In genomic region chr12:68746572-68747180, GRCh38 we compare ENCODE assay signal across 8 cellular contexts. TPM values are rescaled to one million over a fixed set of nuclear protein-coding genes. Genes with fewer than 3 reads are reported as not detected.
DNase-seq lines count a peak whose midpoint lies in the region; ATAC-seq and TF ChIP-seq lines count a peak whose summit lies in the region.

No MANE protein-coding gene starts in this region.

- TF ChIP-seq CTCF in heart left ventricle (IDR thresholded peaks at IDR 0.05) (no peak), ovary (IDR thresholded peaks at IDR 0.05) (no peak)

- peak overlapping the region; percentile 88 for H3K9ac ChIP-seq in adipocyte (ENCODE audit: low read length)

- H3K27ac ChIP-seq in heart left ventricle (peak overlapping the region in 11 of 12 donors; percentile 46 to 84 (median 80)), ovary (no peak overlapping the region)

- intact Hi-C loops in heart left ventricle (cut with DNase I) = loop anchor here in 9 of 10 donors (1.0 to 10.0 kb wide), 7 partner anchors 41 to 498 kb away; partner anchors contain the start of gene MDM2 (in 7 of the 9)
- intact Hi-C loops in ovary (cut with DNase I) = loop anchor here in 1 of 4 donors (10.0 kb wide), 1 partner anchor 58 kb away; the partner anchor contains the start of gene MDM2

- ATAC-seq in GM21447 (IDR thresholded peaks at IDR 0.05; ENCODE audit: unreplicated experiment) = peak; percentile 44
- peak; percentile 50 to 68 (median 64) for ATAC-seq in heart left ventricle

- no peak for TF ChIP-seq EP300 in ovary (IDR thresholded peaks at IDR 0.05)

- H3K4me1 ChIP-seq in adipocyte (ENCODE audit: control insufficient read depth, insufficient read depth, low read length) (peaks cover 19% of the 10 kb centered on the region), heart left ventricle (peaks cover 0 to 26% (median 11%) of the 10 kb centered on the region in 12 donors), ovary (ENCODE audit: insufficient read depth) (peaks cover 1% of the 10 kb centered on the region)

- TF ChIP-seq POLR2A in heart left ventricle (IDR thresholded peaks at IDR 0.05) = no peak
- no peak for TF ChIP-seq POLR2A in ovary (IDR thresholded peaks at IDR 0.05)

- H3K27me3 ChIP-seq in adipocyte (replicated peaks; ENCODE audit: control insufficient read depth, insufficient read depth, low read length) (no peaks in the 10 kb centered on the region), heart left ventricle (no peaks in the 10 kb centered on the region), ovary (no peaks in the 10 kb centered on the region)

- peak overlapping the region; percentile 88 for H3K4me3 ChIP-seq in adipocyte (ENCODE audit: low read length)
- peak overlapping the region; percentile 40 to 92 (median 79) for H3K4me3 ChIP-seq in heart left ventricle
- peak overlapping the region; percentile 63 for H3K4me3 ChIP-seq in ovary

- 5 to 10% (median 7%) methylated on average over 15 of the region's 15 CpGs for WGBS in heart left ventricle, 4 donors
- WGBS in ovary, 3 donors = 2 to 6% (median 2%) methylated on average over 15 of the region's 15 CpGs

- H3K36me3 ChIP-seq in adipocyte (ENCODE audit: control insufficient read depth, insufficient read depth, low read length, severe bottlenecking) (peaks cover 4% of the 10 kb centered on the region), heart left ventricle (peaks cover 0 to 29% (median 16%) of the 10 kb centered on the region in 9 donors), ovary (no peaks in the 10 kb centered on the region)

- H3K9me3 ChIP-seq in adipocyte (ENCODE audit: control insufficient read depth, low read length) = no peaks in the 10 kb centered on the region
- no peaks in the 10 kb centered on the region for H3K9me3 ChIP-seq in heart left ventricle
- no peaks in the 10 kb centered on the region for H3K9me3 ChIP-seq in ovary

- DNase-seq in DMS53 (lab: John Stamatoyannopoulos, UW) (peak; percentile 73), HT1080 (ENCODE audit: low read depth) (peak; percentile 79), SHP77 treated with DMSO at 0.1 percent for 48 hours (lab: John Stamatoyannopoulos, UW) (peak; percentile 30), adipocyte (ENCODE audit: low read depth) (peak; percentile 79), heart left ventricle (peak; percentile 48 to 69 (median 50)), ovary (peak; percentile 55 to 75 (median 60)), GDM1 (lab: John Stamatoyannopoulos, UW) (no peak)

RNA-seq across cellular contexts. Expression of gene SLC35E3, which starts 0.7 kb away (rescaled TPM):
- total RNA-seq in HT1080 (2014; rRNA removed; shearing (Covaris generic)) = 5.9 and 6.1 TPM in 2 replicates
- polyA plus RNA-seq in HT1080 (2015; cell fraction: cytosol; rRNA removed) = 3.7 and 3.8 TPM in 2 replicates
- 3.4 and 9.4 TPM in 2 replicates for polyA plus RNA-seq in HT1080 (2015; cell fraction: nucleus; rRNA removed)
- 1 to 10 TPM; 2.6 to 8.6 (median 5.4) TPM for total RNA-seq in heart left ventricle
- polyA plus RNA-seq in heart left ventricle = 1 to 10 TPM; 2.9 to 7.1 TPM
- 10 to 100 TPM in 1 of 7 donors, 1 to 10 TPM in 6; 1.1 to 12.3 (median 8.1) TPM for total RNA-seq in ovary
- 10 to 100 TPM in 1 of 2 donors, 1 to 10 TPM in 1; 5.5 to 10.2 TPM for polyA plus RNA-seq in ovary

RNA-seq across cellular contexts. Expression of gene NUP107, which starts 59.9 kb away (rescaled TPM):
- total RNA-seq in HT1080 (2014; rRNA removed; shearing (Covaris generic)) = 106 and 111 TPM in 2 replicates
- 39.2 and 44.2 TPM in 2 replicates for polyA plus RNA-seq in HT1080 (2015; cell fraction: cytosol; rRNA removed)
- polyA plus RNA-seq in HT1080 (2015; cell fraction: nucleus; rRNA removed) = 133 and 145 TPM in 2 replicates
- total RNA-seq in heart left ventricle = 10 to 100 TPM; 12.8 to 27.0 (median 21.2) TPM
- 10 to 100 TPM; 10.4 to 17.3 TPM for polyA plus RNA-seq in heart left ventricle
- total RNA-seq in ovary = 10 to 100 TPM; 24.8 to 56.6 (median 46.9) TPM
- 10 to 100 TPM; 18.4 to 27.3 TPM for polyA plus RNA-seq in ovary

Comparison
In these comparisons a context has a peak if more than half of its experiments do, and no peak if none do; other contexts are left out.
1. H3K27ac ChIP-seq: peak in heart left ventricle (11 of 12); none in ovary (0 of 2).
2. Peak in every context shown above with its lines, with median percentiles within 50 percentile points of each other: H3K4me3 ChIP-seq.